In genomic region chr15:62500325-62500724, GRCh38 we compare ENCODE assay signal across 24 cellular contexts.
"Had no signal": no experiment of that assay in that cellular context is flagged by ENCODE, and none has a peak within 500 bp of the region (broad histone marks: within the 10 kb centered on the region; RNA-seq: fewer than 3 reads in every experiment).

No MANE protein-coding gene starts in this region.

- DNase-seq: colonic mucosa; cortex of kidney; effector CD8-positive, alpha-beta T cell; effector memory CD8-positive, alpha-beta T cell; endodermal cell; erythroblast; esophagus squamous epithelium; foreskin fibroblast; glutamatergic neuron; head of caudate nucleus; heart right ventricle; hippocampal formation; left cardiac atrium; left lung; left ventricle myocardium superior; lower lobe of right lung; mesenchymal stem cell; mucosa of descending colon had no signal

- FAIRE-seq: endometrium, islet of Langerhans, keratinocyte had no signal

- H3K4me1 ChIP-seq: colonic mucosa had no signal

- H3K36me3 ChIP-seq: colonic mucosa, esophagus squamous epithelium, gastrocnemius medialis, heart right ventricle, left lung, lower lobe of right lung had no signal

- H3K27me3 ChIP-seq: colonic mucosa, esophagus squamous epithelium, gastrocnemius medialis, heart right ventricle, left lung had no signal

- H3K9me3 ChIP-seq: colonic mucosa, esophagus squamous epithelium, gastrocnemius medialis, heart right ventricle, left lung, lower lobe of right lung, mucosa of descending colon had no signal

- ATAC-seq: effector memory CD8-positive, alpha-beta T cell; esophagus mucosa; gastrocnemius medialis; heart right ventricle; left cardiac atrium; left lung; left ventricle myocardium superior; lower lobe of right lung; mucosa of descending colon had no signal

- H3K27ac ChIP-seq: colonic mucosa, epithelial cell of prostate, esophagus squamous epithelium, gastrocnemius medialis, heart right ventricle, left lung, lower lobe of right lung had no signal

- H3K4me3 ChIP-seq: colonic mucosa, esophagus squamous epithelium, gastrocnemius medialis, heart right ventricle, left lung, lower lobe of right lung, mucosa of descending colon had no signal
